In genomic region chr7:18541871-18542212, GRCh38 we compare ENCODE assay signal across 11 cellular contexts.
"Had no signal": no experiment of that assay in that cellular context is flagged by ENCODE, and none has a peak within 500 bp of the region (broad histone marks: within the 10 kb centered on the region; RNA-seq: fewer than 3 reads in every experiment).

No MANE protein-coding gene starts in this region.

- H3K9ac ChIP-seq: neural progenitor cell, parathyroid adenoma had no signal

- H2AFZ ChIP-seq: neural progenitor cell had no signal

- H3K4me2 ChIP-seq: neural progenitor cell had no signal

- H3K27me3 Mint-ChIP-seq: stimulated activated naive CD8-positive, alpha-beta T cell treated with anti-CD3 and anti-CD28 coated beads, Interleukin-15, Interleukin-2, amounts not matched to agents 100 ng/mL and 50 ng/mL, for 24 hours had no signal

- H3K4me1 Mint-ChIP-seq: neural progenitor cell had no signal

- DNase-seq: activated CD4-positive, alpha-beta T cell treated with anti-CD3 and anti-CD28 coated beads, Interleukin-2, amount 50 U/mL, for 1 hour; activated naive CD4-positive, alpha-beta T cell treated with anti-CD3 and anti-CD28 coated beads, Interleukin-2, amount 50 U/mL, for 16 hours; brain microvascular endothelial cell; dorsolateral prefrontal cortex; left lung; stimulated activated CD4-positive, alpha-beta T cell treated with anti-CD3 and anti-CD28 coated beads, Interleukin-12 subunit alpha, Interleukin-12 subunit beta, amount 100 ng/mL, for 4 hours; testis had no signal

- H3K27ac ChIP-seq: brain microvascular endothelial cell, dorsolateral prefrontal cortex, left lung, neural progenitor cell, parathyroid adenoma, testis had no signal

- H3K79me2 ChIP-seq: parathyroid adenoma had no signal

- H3K4me1 ChIP-seq: neural progenitor cell, parathyroid adenoma had no signal

- H3K27ac Mint-ChIP-seq: neural progenitor cell; stimulated activated naive CD8-positive, alpha-beta T cell treated with anti-CD3 and anti-CD28 coated beads, Interleukin-15, Interleukin-2, amounts not matched to agents 100 ng/mL and 50 ng/mL, for 24 hours had no signal

- H3K4me3 Mint-ChIP-seq: neural progenitor cell; stimulated activated naive CD8-positive, alpha-beta T cell treated with anti-CD3 and anti-CD28 coated beads, Interleukin-15, Interleukin-2, amounts not matched to agents 100 ng/mL and 50 ng/mL, for 24 hours had no signal

- H3K9me3 ChIP-seq: esophagus muscularis mucosa, left lung, testis had no signal

- H3K9me3 Mint-ChIP-seq: neural progenitor cell; stimulated activated naive CD8-positive, alpha-beta T cell treated with anti-CD3 and anti-CD28 coated beads, Interleukin-15, Interleukin-2, amounts not matched to agents 100 ng/mL and 50 ng/mL, for 24 hours had no signal

- H3K27me3 ChIP-seq: brain microvascular endothelial cell, dorsolateral prefrontal cortex, esophagus muscularis mucosa, left lung, neural progenitor cell, testis had no signal

- H3K36me3 ChIP-seq: brain microvascular endothelial cell, esophagus muscularis mucosa, left lung, neural progenitor cell had no signal

- H3K4me3 ChIP-seq: esophagus muscularis mucosa, left lung, neural progenitor cell, testis had no signal
